ENCODE assay signal across 9 cellular contexts in genomic region chr6:33192105-33192646, GRCh38. TPM values are rescaled to one million over a fixed set of nuclear protein-coding genes. Genes with fewer than 3 reads are reported as not detected.
DNase-seq lines count a peak whose midpoint lies in the region; ATAC-seq and TF ChIP-seq lines count a peak whose summit lies in the region.
"Had no signal": no experiment of that assay in that cellular context is flagged by ENCODE, and none has a peak within 500 bp of the region (broad histone marks: within the 10 kb centered on the region; RNA-seq: fewer than 3 reads in every experiment).

Gene COL11A2 (minus strand): TSS chr6:33192467. CDS start chr6:33192240, 227 bp downstream.

- H3K4me3 ChIP-seq in astrocyte of the cerebellum (ENCODE audit: low read depth, low read length), result peak within 1 kb of the TSS; percentile 32
- H3K4me3 ChIP-seq: A549 had no signal

- in situ Hi-C loops in astrocyte of the cerebellum (cut with HindIII; ENCODE audit: low sequenced_read_pairs), result no loop called here

- peaks cover 1 to 18% (median 11%) of the 10 kb centered on the region in 3 donors for H3K27me3 Mint-ChIP-seq in immature natural killer cell (ENCODE audit: low read depth in 3 of 3)

- H3K9me3 Mint-ChIP-seq in immature natural killer cell, result peaks cover 0 to 1% (median 0%) of the 10 kb centered on the region in 6 donors

- ATAC-seq in HG02870 (IDR thresholded peaks at IDR 0.05; ENCODE audit: unreplicated experiment) (no peak), HG03442 (IDR thresholded peaks at IDR 0.05; ENCODE audit: unreplicated experiment) (no peak)

- H3K27ac Mint-ChIP-seq in immature natural killer cell, result peak within 1 kb of the TSS in 5 of 6 donors; percentile 29 to 63 (median 47)

- TF ChIP-seq CTCF in astrocyte of the cerebellum (IDR thresholded peaks at IDR 0.05; ENCODE audit: low read depth, low read length, missing control alignments), result no peak

- peaks cover 20 to 35% (median 23%) of the 10 kb centered on the region in 3 donors for H3K36me3 Mint-ChIP-seq in immature natural killer cell

- DNase-seq in NCI-H1417 (lab: John Stamatoyannopoulos, UW) (peak in 2 of 3 experiments; percentile 18 to 43), NCI-H1417 treated with DMSO at 0.1 percent for 48 hours (lab: John Stamatoyannopoulos, UW) (no peak), astrocyte of the cerebellum (ENCODE audit: low read depth) (no peak), immature natural killer cell (no peak), GOT3 (lab: John Stamatoyannopoulos, UW) (no peak)
- peak in 4 of 6 experiments; percentile 25 to 38 (median 32) for DNase-seq in stimulated activated naive CD4-positive, alpha-beta T cell (lab: John Stamatoyannopoulos, UW)

- H3K4me1 Mint-ChIP-seq in immature natural killer cell, result peaks cover 14 to 22% of the 10 kb centered on the region in 2 donors

- peak within 1 kb of the TSS; percentile 79 to 89 (median 80) for H3K4me3 Mint-ChIP-seq in immature natural killer cell

RNA-seq across cellular contexts. Expression of gene COL11A2, which starts in this region (rescaled TPM):
- polyA plus RNA-seq in immature natural killer cell, result under 1 TPM in 2 of 3 donors, not detected in 1; 0.33 to 0.67 TPM

Comparison
In these comparisons a context has a peak if more than half of its experiments do, and no peak if none do; other contexts are left out.
1. DNase-seq: peak in NCI-H1417 (2 of 3) and stimulated activated naive CD4-positive, alpha-beta T cell (4 of 6); none in NCI-H1417 treated with DMSO at 0.1 percent for 48 hours (single experiment), astrocyte of the cerebellum (single experiment), immature natural killer cell (0 of 3) and GOT3 (single experiment).